27 cellular contexts compared by ENCODE assay signal in genomic region chr10:49365275-49365674, GRCh38. TPM values are rescaled to one million over a fixed set of nuclear protein-coding genes. Genes with fewer than 3 reads are reported as not detected.
"Had no signal": no experiment of that assay in that cellular context is flagged by ENCODE, and none has a peak within 500 bp of the region (broad histone marks: within the 10 kb centered on the region; RNA-seq: fewer than 3 reads in every experiment).

No MANE protein-coding gene starts in this region.

- H3K27ac Mint-ChIP-seq: activated B cell treated with CpG ODN at 0.5 μM for 24 hours; activated CD4-positive, alpha-beta T cell treated with anti-CD3 and anti-CD28 coated beads for 36 hours; activated naive CD8-positive, alpha-beta T cell treated with anti-CD3 and anti-CD28 coated beads, Interleukin-2, amount 50 U/mL, for 24 hours; activated T-helper 1 cell treated with anti-CD3 and anti-CD28 coated beads, Interleukin-12 subunit alpha, Interleukin-12 subunit beta, Interleukin-2, Interleukin-4 antibody, amounts not matched to agents 30 ng/mL and 10 ng/mL and 1 ng/mL, durations not matched to agents 14 hours and 24 hours and 36 hours; memory B cell; nephron progenitor cell; progenitor cell of endocrine pancreas; T-helper 17 cell had no signal

- H3K9me3 Mint-ChIP-seq: activated B cell treated with CpG ODN at 0.5 μM for 24 hours; activated naive CD8-positive, alpha-beta T cell treated with anti-CD3 and anti-CD28 coated beads, Interleukin-2, amount 50 U/mL, for 24 hours; activated T-helper 1 cell treated with anti-CD3 and anti-CD28 coated beads, Interleukin-12 subunit alpha, Interleukin-12 subunit beta, Interleukin-2, Interleukin-4 antibody, amounts not matched to agents 30 ng/mL and 10 ng/mL and 1 ng/mL, durations not matched to agents 14 hours and 24 hours and 36 hours; memory B cell; nephron progenitor cell had no signal

- H3K4me1 ChIP-seq: gastrocnemius medialis had no signal

- H3K4me1 Mint-ChIP-seq: activated CD4-positive, alpha-beta T cell treated with anti-CD3 and anti-CD28 coated beads for 36 hours; activated naive CD8-positive, alpha-beta T cell treated with anti-CD3 and anti-CD28 coated beads, Interleukin-2, amount 50 U/mL, for 24 hours; nephron progenitor cell; T-helper 17 cell had no signal

- ATAC-seq: activated CD4-positive, alpha-beta T cell treated with anti-CD3 and anti-CD28 coated beads for 36 hours; activated naive CD8-positive, alpha-beta T cell treated with anti-CD3 and anti-CD28 coated beads, Interleukin-2, amount 50 U/mL, for 24 hours; esophagus mucosa; gastrocnemius medialis; mucosa of descending colon; T-helper 17 cell had no signal

- H3K9me3 ChIP-seq: gastrocnemius medialis, mucosa of descending colon, thoracic aorta, upper lobe of left lung had no signal

- H3K4me3 ChIP-seq: cardiac muscle cell, gastrocnemius medialis, mucosa of descending colon, thoracic aorta had no signal

- H3K36me3 ChIP-seq: cardiac muscle cell, gastrocnemius medialis, thoracic aorta, upper lobe of left lung had no signal

- H3K27me3 Mint-ChIP-seq: activated CD4-positive, alpha-beta T cell treated with anti-CD3 and anti-CD28 coated beads for 36 hours; activated naive CD8-positive, alpha-beta T cell treated with anti-CD3 and anti-CD28 coated beads, Interleukin-2, amount 50 U/mL, for 24 hours; memory B cell had no signal

- H3K4me3 Mint-ChIP-seq: activated B cell treated with CpG ODN at 0.5 μM for 24 hours; activated CD4-positive, alpha-beta T cell treated with anti-CD3 and anti-CD28 coated beads for 36 hours; activated naive CD8-positive, alpha-beta T cell treated with anti-CD3 and anti-CD28 coated beads, Interleukin-2, amount 50 U/mL, for 24 hours; activated T-helper 1 cell treated with anti-CD3 and anti-CD28 coated beads, Interleukin-12 subunit alpha, Interleukin-12 subunit beta, Interleukin-2, Interleukin-4 antibody, amounts not matched to agents 30 ng/mL and 10 ng/mL and 1 ng/mL, durations not matched to agents 14 hours and 24 hours and 36 hours; memory B cell; nephron progenitor cell; T-helper 17 cell had no signal

- DNase-seq: activated B cell treated with CpG ODN at 0.5 μM for 24 hours; activated CD4-positive, alpha-beta T cell treated with anti-CD3 and anti-CD28 coated beads for 36 hours; activated CD4-positive, alpha-beta T cell treated with anti-CD3 and anti-CD28 coated beads, Interleukin-2, amount 50 U/mL, for 48 hours; activated gamma-delta T cell; activated naive CD4-positive, alpha-beta T cell treated with anti-CD3 and anti-CD28 coated beads, Interleukin-2, amount 50 U/mL, for 16 hours; activated naive CD8-positive, alpha-beta T cell treated with anti-CD3 and anti-CD28 coated beads, Interleukin-2, amount 50 U/mL, for 24 hours; dermis blood vessel endothelial cell; effector CD8-positive, alpha-beta T cell; gastrocnemius medialis; hypothalamus; left ventricle myocardium superior; mucosa of descending colon; nephron progenitor cell; nucleus accumbens; retina; stimulated activated CD4-positive, alpha-beta T cell treated with anti-CD3 and anti-CD28 coated beads, Interleukin-2, amount 100 ng/mL, for 48 hours; stimulated activated CD8-positive, alpha-beta memory T cell treated with anti-CD3 and anti-CD28 coated beads, Interleukin-4, amount 100 ng/mL, for 48 hours; stimulated activated naive CD4-positive, alpha-beta T cell treated with Interleukin-2 at 50 U/mL for 16 hours; T-helper 17 cell had no signal

- H3K27me3 ChIP-seq: cardiac muscle cell, gastrocnemius medialis, upper lobe of left lung had no signal

- H3K27ac ChIP-seq: cardiac muscle cell, gastrocnemius medialis, thoracic aorta had no signal

- H3K36me3 Mint-ChIP-seq: memory B cell had no signal

RNA-seq across cellular contexts. Expression of gene DRGX, which starts 30.6 kb away (rescaled TPM):
- total RNA-seq: activated B cell treated with CpG ODN at 0.5 μM for 24 hours; activated CD4-positive, alpha-beta T cell treated with anti-CD3 and anti-CD28 coated beads for 36 hours; activated T-helper 1 cell treated with anti-CD3 and anti-CD28 coated beads, Interleukin-12 subunit alpha, Interleukin-12 subunit beta, Interleukin-2, Interleukin-4 antibody, amounts not matched to agents 30 ng/mL and 10 ng/mL and 1 ng/mL, durations not matched to agents 14 hours and 24 hours and 36 hours; cardiac muscle cell; cerebellum; dermis blood vessel endothelial cell; esophagus mucosa; gastrocnemius medialis; left ventricle myocardium superior; progenitor cell of endocrine pancreas; T-helper 17 cell; thoracic aorta had no signal
